Comparison of ENCODE assay signal across 8 cellular contexts in the genomic region with DNA sequence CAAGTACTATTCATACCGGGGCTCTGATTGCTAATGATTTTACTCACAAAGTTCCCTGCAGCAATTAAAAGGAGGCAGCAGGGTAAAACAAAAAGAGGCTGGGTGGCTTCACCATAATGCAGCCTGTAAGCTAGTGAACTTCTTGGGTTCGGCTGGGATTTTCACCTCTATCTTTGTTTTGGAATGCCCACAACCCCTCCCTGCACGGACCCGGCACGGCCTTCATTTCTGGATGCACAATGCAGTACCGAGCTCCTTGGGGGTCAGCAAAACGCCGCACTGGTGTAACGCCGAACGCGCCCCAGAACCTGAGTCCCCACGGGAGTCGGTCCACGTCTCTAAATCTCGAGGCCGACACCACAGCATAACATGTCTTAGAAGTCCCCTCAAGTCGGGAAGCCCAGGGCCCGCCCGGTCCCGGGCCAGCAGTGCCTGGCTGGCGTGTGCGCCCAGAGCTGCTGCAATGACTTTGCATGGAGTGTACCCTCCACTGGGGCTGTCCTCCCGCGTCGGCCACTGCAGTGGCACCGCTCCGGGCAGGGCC. TPM values are rescaled to one million over a fixed set of nuclear protein-coding genes. Genes with fewer than 3 reads are reported as not detected.
DNase-seq lines count a peak whose midpoint lies in the region; ATAC-seq and TF ChIP-seq lines count a peak whose summit lies in the region.

No MANE protein-coding gene starts in this region.

- peak overlapping the region; percentile 90 for H3K9ac ChIP-seq in smooth muscle cell (ENCODE audit: low read depth)

- H2AFZ ChIP-seq in smooth muscle cell (ENCODE audit: low read depth): no peak overlapping the region

- no peak for DNase-seq in activated T-helper 2 cell treated with anti-CD3 and anti-CD28 coated beads, Interferon-gamma antibody, Interleukin-2, Interleukin-4, amounts not matched to agents 10 μg/mL and 5 μg/mL and 100 μg/mL, durations not matched to agents 14 hours and 24 hours and 36 hours (ENCODE audit: low spot score)
- DNase-seq in iPS DF 6.9 (ENCODE audit: low read depth, low spot score): no peak
- DNase-seq in smooth muscle cell (lab: John Stamatoyannopoulos, UW; ENCODE audit: unreplicated experiment): peak; percentile 37
- no peak for DNase-seq in NCI-H1105 (lab: John Stamatoyannopoulos, UW)

- H3K27me3 Mint-ChIP-seq in activated T-helper 2 cell treated with anti-CD3 and anti-CD28 coated beads, Interferon-gamma antibody, Interleukin-2, Interleukin-4, amounts not matched to agents 10 μg/mL and 5 μg/mL and 100 μg/mL, durations not matched to agents 14 hours and 24 hours and 36 hours (ENCODE audit: low read depth): no peaks in the 10 kb centered on the region

- H3K27ac ChIP-seq in iPS DF 6.9 (ENCODE audit: low read length): no peak overlapping the region
- H3K27ac ChIP-seq in smooth muscle cell (ENCODE audit: low read depth): no peak overlapping the region

- no peaks in the 10 kb centered on the region for H3K9me3 ChIP-seq in iPS DF 6.9 (ENCODE audit: control insufficient read depth, insufficient read depth, low read length)
- H3K9me3 ChIP-seq in smooth muscle cell (replicated peaks; ENCODE audit: low read depth): no peaks in the 10 kb centered on the region

- H3K4me2 ChIP-seq in smooth muscle cell: peak overlapping the region; percentile 99

- H3K4me3 Mint-ChIP-seq in activated T-helper 2 cell treated with anti-CD3 and anti-CD28 coated beads, Interferon-gamma antibody, Interleukin-2, Interleukin-4, amounts not matched to agents 10 μg/mL and 5 μg/mL and 100 μg/mL, durations not matched to agents 14 hours and 24 hours and 36 hours (ENCODE audit: low read depth): peak overlapping the region; percentile 85

- H3K4me3 ChIP-seq in iPS DF 6.9 (ENCODE audit: low read length): peak overlapping the region; percentile 52
- peak overlapping the region; percentile 99 for H3K4me3 ChIP-seq in smooth muscle cell

- H3F3A ChIP-seq in smooth muscle cell (ENCODE audit: low read depth): no peaks in the 10 kb centered on the region

- ATAC-seq in GM18909 (IDR thresholded peaks at IDR 0.05; ENCODE audit: poor library complexity, unreplicated experiment) (peak; percentile 5), HG03280 (IDR thresholded peaks at IDR 0.05; ENCODE audit: unreplicated experiment) (peak; percentile 25), GM18870 (IDR thresholded peaks at IDR 0.05; ENCODE audit: unreplicated experiment) (no peak), GM18868 (IDR thresholded peaks at IDR 0.05; ENCODE audit: unreplicated experiment) (no peak)

- H3K27ac Mint-ChIP-seq in activated T-helper 2 cell treated with anti-CD3 and anti-CD28 coated beads, Interferon-gamma antibody, Interleukin-2, Interleukin-4, amounts not matched to agents 10 μg/mL and 5 μg/mL and 100 μg/mL, durations not matched to agents 14 hours and 24 hours and 36 hours: no peak overlapping the region

- H3K36me3 Mint-ChIP-seq in activated T-helper 2 cell treated with anti-CD3 and anti-CD28 coated beads, Interferon-gamma antibody, Interleukin-2, Interleukin-4, amounts not matched to agents 10 μg/mL and 5 μg/mL and 100 μg/mL, durations not matched to agents 14 hours and 24 hours and 36 hours (ENCODE audit: low read depth): peaks cover 9% of the 10 kb centered on the region

- H3K27me3 ChIP-seq in iPS DF 6.9 (ENCODE audit: control insufficient read depth, insufficient read depth, low read length) (no peaks in the 10 kb centered on the region), smooth muscle cell (ENCODE audit: low read depth) (no peaks in the 10 kb centered on the region)

- H3K9me3 Mint-ChIP-seq in activated T-helper 2 cell treated with anti-CD3 and anti-CD28 coated beads, Interferon-gamma antibody, Interleukin-2, Interleukin-4, amounts not matched to agents 10 μg/mL and 5 μg/mL and 100 μg/mL, durations not matched to agents 14 hours and 24 hours and 36 hours: no peaks in the 10 kb centered on the region

- H3K36me3 ChIP-seq in iPS DF 6.9 (ENCODE audit: control insufficient read depth, insufficient read depth, low read length) (no peaks in the 10 kb centered on the region), smooth muscle cell (ENCODE audit: low read depth) (no peaks in the 10 kb centered on the region)

- no CpG with 5 or more reads among the region's 28 CpGs for WGBS in iPS DF 6.9 (ENCODE audit: insufficient coverage, insufficient read length)
- WGBS in smooth muscle cell (ENCODE audit: low lambda C conversion rate): 2% methylated on average over 25 of the region's 28 CpGs

- H4K20me1 ChIP-seq in smooth muscle cell (ENCODE audit: low read depth): peaks cover 49% of the 10 kb centered on the region

- H3K4me1 Mint-ChIP-seq in activated T-helper 2 cell treated with anti-CD3 and anti-CD28 coated beads, Interferon-gamma antibody, Interleukin-2, Interleukin-4, amounts not matched to agents 10 μg/mL and 5 μg/mL and 100 μg/mL, durations not matched to agents 14 hours and 24 hours and 36 hours (ENCODE audit: low read depth): peaks cover 38% of the 10 kb centered on the region

- no peak for TF ChIP-seq CTCF in smooth muscle cell (IDR thresholded peaks at IDR 0.05; ENCODE audit: borderline replicate concordance, insufficient read depth, poor library complexity, severe bottlenecking)

- H3K4me1 ChIP-seq in iPS DF 6.9 (ENCODE audit: control insufficient read depth, insufficient read depth, low read length) (peaks cover 9% of the 10 kb centered on the region), smooth muscle cell (ENCODE audit: low read depth) (peaks cover 11% of the 10 kb centered on the region)

- intact Hi-C loops in activated T-helper 2 cell treated with anti-CD3 and anti-CD28 coated beads, Interferon-gamma antibody, Interleukin-2, Interleukin-4, amounts not matched to agents 10 μg/mL and 5 μg/mL and 100 μg/mL, durations not matched to agents 14 hours and 24 hours and 36 hours (cut with micrococcal nuclease): loop anchor here (2.0 to 5.0 kb wide), 3 partner anchors 45 to 105 kb away; partner anchors contain the start of gene SPHK1

- H3K79me2 ChIP-seq in smooth muscle cell (ENCODE audit: low read depth): peaks cover 55% of the 10 kb centered on the region

RNA-seq across cellular contexts. Expression of gene UBE2O, which starts 0.8 kb away (rescaled TPM):
- total RNA-seq in activated T-helper 2 cell treated with anti-CD3 and anti-CD28 coated beads, Interferon-gamma antibody, Interleukin-2, Interleukin-4, amounts not matched to agents 10 μg/mL and 5 μg/mL and 100 μg/mL, durations not matched to agents 14 hours and 24 hours and 36 hours: 46.0 and 46.5 TPM in 2 replicates
- 7.6 and 10.1 TPM in 2 replicates for total RNA-seq in smooth muscle cell
- polyA plus RNA-seq in smooth muscle cell: 12.1 and 15.2 TPM in 2 replicates

RNA-seq across cellular contexts. Expression of gene AANAT, which starts 15.2 kb away (rescaled TPM):
- total RNA-seq in activated T-helper 2 cell treated with anti-CD3 and anti-CD28 coated beads, Interferon-gamma antibody, Interleukin-2, Interleukin-4, amounts not matched to agents 10 μg/mL and 5 μg/mL and 100 μg/mL, durations not matched to agents 14 hours and 24 hours and 36 hours: 0.18 TPM in 1 of 2 replicates, not detected in the other
- total RNA-seq in smooth muscle cell: not detected in 2 replicates
- 0.15 TPM in 1 of 2 replicates, not detected in the other for polyA plus RNA-seq in smooth muscle cell

RNA-seq across cellular contexts. Expression of gene RHBDF2, which starts 49.0 kb away (rescaled TPM):
- total RNA-seq in activated T-helper 2 cell treated with anti-CD3 and anti-CD28 coated beads, Interferon-gamma antibody, Interleukin-2, Interleukin-4, amounts not matched to agents 10 μg/mL and 5 μg/mL and 100 μg/mL, durations not matched to agents 14 hours and 24 hours and 36 hours: 45.3 and 48.5 TPM in 2 replicates
- 4.9 and 12.2 TPM in 2 replicates for total RNA-seq in smooth muscle cell
- polyA plus RNA-seq in smooth muscle cell: 20.5 and 25.4 TPM in 2 replicates

Comparison
In these comparisons a context has a peak if more than half of its experiments do, and no peak if none do; other contexts are left out.
1. ATAC-seq: peak in GM18909 (single experiment) and HG03280 (single experiment); none in GM18870 (single experiment) and GM18868 (single experiment).